13 cellular contexts compared by ENCODE assay signal in the genomic region with DNA sequence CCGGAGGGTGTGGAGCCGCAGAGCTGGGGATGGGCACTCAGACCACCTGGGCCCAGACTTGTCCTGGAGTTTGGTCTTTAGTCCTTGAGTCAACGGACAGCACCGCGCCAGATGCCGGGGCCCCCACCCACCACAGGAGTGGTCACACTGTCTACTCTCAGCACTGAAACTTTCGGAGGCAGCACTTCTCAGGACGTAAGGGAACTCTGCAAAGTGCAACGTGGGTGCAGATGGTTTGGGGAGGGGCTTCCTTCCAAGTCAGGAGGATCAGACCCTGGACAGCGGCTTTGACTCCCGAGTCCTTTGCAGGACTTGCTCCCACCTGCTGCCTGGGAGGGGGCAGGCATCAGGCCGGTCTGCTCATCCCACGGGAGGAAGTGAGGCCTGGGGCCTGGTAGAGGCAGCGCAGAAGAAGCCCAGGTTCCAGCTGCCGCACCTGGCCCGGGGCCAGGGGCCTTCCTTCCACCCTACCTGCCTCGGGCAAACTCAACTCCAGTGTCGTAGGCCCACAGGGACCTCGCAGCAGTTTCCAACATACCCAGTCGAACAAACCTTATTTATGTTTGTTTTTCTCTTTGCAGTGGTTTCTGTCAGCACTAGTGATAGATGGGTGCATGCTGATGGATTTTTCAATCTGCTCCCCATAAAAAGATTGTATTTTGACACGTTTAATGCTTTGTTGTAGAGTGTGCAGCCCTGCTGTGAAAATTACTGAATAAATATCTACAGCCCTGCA.
DNase-seq lines count a peak whose midpoint lies in the region; ATAC-seq, FAIRE-seq and TF ChIP-seq lines count a peak whose summit lies in the region.
"Had no signal": no experiment of that assay in that cellular context is flagged by ENCODE, and none has a peak within 500 bp of the region (broad histone marks: within the 10 kb centered on the region; RNA-seq: fewer than 3 reads in every experiment).

No MANE protein-coding gene starts in this region.

- no peak for TF ChIP-seq CTCF in HEK293 (tag by site-specific recombination; IDR thresholded peaks at IDR 0.05)
- no peak for TF ChIP-seq CTCF in HepG2 (CRISPR knock-in tag; IDR thresholded peaks at IDR 0.05)
- no peak for TF ChIP-seq CTCF in foreskin keratinocyte (conservative IDR thresholded peaks at IDR 0.05)

- no peak overlapping the region for H2AFZ ChIP-seq in HepG2 (ENCODE audit: low read length)

- no peaks in the 10 kb centered on the region for H3K79me2 ChIP-seq in HepG2 (ENCODE audit: insufficient read depth, low read length)

- TF ChIP-seq RAD21 in HepG2 (CRISPR knock-in tag; IDR thresholded peaks at IDR 0.05): no peak

- in situ Hi-C loops in HepG2 (cut with HindIII; ENCODE audit: extremely low pct_ligation_motif_present, low pct_unique_long_range_greater_than_20kb): no loop called here

- intact Hi-C loops in HepG2 (cut with micrococcal nuclease; ENCODE audit: unreplicated experiment): no loop called here
- intact Hi-C loops in Right ventricle myocardium inferior (cut with DNase I): no loop called here

- H3K4me1 ChIP-seq in HEK293 (ENCODE audit: control insufficient read depth, insufficient read depth, low read length): no peaks in the 10 kb centered on the region; the same call in 1 of the 2 replicates
- no peaks in the 10 kb centered on the region for H3K4me1 ChIP-seq in HepG2 (ENCODE audit: insufficient read depth, low read length)
- H3K4me1 ChIP-seq in foreskin keratinocyte: no peaks in the 10 kb centered on the region
- H3K4me1 ChIP-seq: right lobe of liver had no signal

- POLR2A ChIA-PET in HEK293 (lab: Yijun Ruan, JAX): no interaction called here
- POLR2A ChIA-PET in HepG2 (lab: Yijun Ruan, JAX): no interaction called here

- H3K27ac ChIP-seq in HEK293 (ENCODE audit: extremely low read depth, low read depth, low read length): no peak overlapping the region
- H3K27ac ChIP-seq in HepG2 (ENCODE audit: extremely low read length, insufficient read depth, low read length): no peak overlapping the region
- no peak overlapping the region for H3K27ac ChIP-seq in foreskin keratinocyte
- H3K27ac ChIP-seq: right lobe of liver, WERI-Rb-1 had no signal

- CTCF ChIA-PET in HEK293 (lab: Yijun Ruan, JAX) (no interaction called here), HepG2 (lab: Yijun Ruan, JAX; ENCODE audit: low intra/inter-chr PET ratio, low total read pairs) (no interaction called here)

- H3K4me2 ChIP-seq in HepG2 (ENCODE audit: low read depth, low read length): no peak overlapping the region

- H3K36me3 ChIP-seq in HEK293 (ENCODE audit: control insufficient read depth in 2 of 2, insufficient read depth in 1 of 2, low read length in 2 of 2) (no peaks in the 10 kb centered on the region), HepG2 (replicated peaks in 1 of 2; ENCODE audit: control insufficient read depth in 1 of 2, insufficient read depth in 2 of 2, low read length in 2 of 2) (no peaks in the 10 kb centered on the region)
- H3K36me3 ChIP-seq: MG63, right lobe of liver, WERI-Rb-1 had no signal

- TF ChIP-seq EP300 in HepG2 (IDR thresholded peaks at IDR 0.05; ENCODE audit: low read depth in 2 of 2, low read length in 2 of 2) (no peak), HepG2 (CRISPR knock-in tag; IDR thresholded peaks at IDR 0.05; ENCODE audit: borderline replicate concordance) (no peak)

- 6% methylated on average over 10 of the region's 21 CpGs for WGBS in HepG2 (ENCODE audit: low lambda C conversion rate)

- TF ChIP-seq POLR2A in HepG2 (IDR thresholded peaks at IDR 0.05; ENCODE audit: insufficient read depth in 1 of 2, low read depth in 2 of 2, low read length in 2 of 2): no peak

- BruUV-seq in HepG2 (replicated peaks; lab: Mats Ljungman, UMichigan): no TSS peak

- no peak overlapping the region for H3K9ac ChIP-seq in HepG2 (ENCODE audit: insufficient read depth, low read depth, low read length)

- no peak overlapping the region for H3K4me3 ChIP-seq in HEK293 (ENCODE audit: low read depth, low read length)
- H3K4me3 ChIP-seq in HepG2 (replicated peaks in 1 of 3; ENCODE audit: insufficient read depth in 1 of 3, low read depth in 2 of 3, low read length in 3 of 3): no peak overlapping the region
- H3K4me3 ChIP-seq: MG63, right lobe of liver had no signal

- no peaks in the 10 kb centered on the region for H3K9me3 ChIP-seq in HEK293 (ENCODE audit: control insufficient read depth, insufficient read depth, low read depth, low read length)
- 0 out of 2 replicates have a peak, but pooled peaks cover 10% of the 10 kb centered on the region for H3K9me3 ChIP-seq in HepG2 (ENCODE audit: low read length)
- H3K9me3 ChIP-seq: MG63, right lobe of liver had no signal

- H4K20me1 ChIP-seq in HepG2 (ENCODE audit: insufficient read depth, low read length): no peaks in the 10 kb centered on the region

- ATAC-seq in HepG2: no peak
- no peak for ATAC-seq in foreskin keratinocyte
- no peak for ATAC-seq in Right ventricle myocardium inferior
- ATAC-seq: left cardiac atrium, right lobe of liver had no signal

- DNase-seq in D341Med (ENCODE audit: low spot score) (peak; percentile 22), NCI-H748 treated with DMSO at 0.1 percent for 48 hours (lab: John Stamatoyannopoulos, UW) (peak; percentile 94), HepG2 (ENCODE audit: low spot score) (no peak), HT-29 (ENCODE audit: low spot score) (no peak), foreskin keratinocyte (no peak), NOMO-1 (lab: John Stamatoyannopoulos, UW; ENCODE audit: unreplicated experiment in 2 of 2) (no peak), Right ventricle myocardium inferior (ENCODE audit: missing footprints) (no peak)
- DNase-seq: central memory CD4-positive, alpha-beta T cell; left cardiac atrium; MG63 had no signal

- H3K27me3 ChIP-seq in HepG2 (ENCODE audit: control insufficient read depth in 1 of 2, insufficient read depth in 2 of 2, low read length in 2 of 2) (peaks cover 1 to 29% of the 10 kb centered on the region in 2 experiments; a peak in 3 of 5 replicates), foreskin keratinocyte (no peaks in the 10 kb centered on the region)
- H3K27me3 ChIP-seq: MG63, right lobe of liver had no signal

- FAIRE-seq in HepG2 (lab: Jason Lieb, UNC): no peak

TF ChIP-seq in HEK293, 187 proteins besides CTCF, POLR2A, EP300 and RAD21 (continues in another document):
- TF ChIP-seq, protein P1, sequence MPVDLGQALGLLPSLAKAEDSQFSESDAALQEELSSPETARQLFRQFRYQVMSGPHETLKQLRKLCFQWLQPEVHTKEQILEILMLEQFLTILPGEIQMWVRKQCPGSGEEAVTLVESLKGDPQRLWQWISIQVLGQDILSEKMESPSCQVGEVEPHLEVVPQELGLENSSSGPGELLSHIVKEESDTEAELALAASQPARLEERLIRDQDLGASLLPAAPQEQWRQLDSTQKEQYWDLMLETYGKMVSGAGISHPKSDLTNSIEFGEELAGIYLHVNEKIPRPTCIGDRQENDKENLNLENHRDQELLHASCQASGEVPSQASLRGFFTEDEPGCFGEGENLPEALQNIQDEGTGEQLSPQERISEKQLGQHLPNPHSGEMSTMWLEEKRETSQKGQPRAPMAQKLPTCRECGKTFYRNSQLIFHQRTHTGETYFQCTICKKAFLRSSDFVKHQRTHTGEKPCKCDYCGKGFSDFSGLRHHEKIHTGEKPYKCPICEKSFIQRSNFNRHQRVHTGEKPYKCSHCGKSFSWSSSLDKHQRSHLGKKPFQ (tag by site-specific recombination; IDR thresholded peaks at IDR 0.05): peak; percentile 72
- TF ChIP-seq ZNF610 (tag by site-specific recombination; IDR thresholded peaks at IDR 0.05; ENCODE audit: borderline replicate concordance): peak; percentile 75; the same call in 1 of the 2 replicates
- TF ChIP-seq, protein P2, sequence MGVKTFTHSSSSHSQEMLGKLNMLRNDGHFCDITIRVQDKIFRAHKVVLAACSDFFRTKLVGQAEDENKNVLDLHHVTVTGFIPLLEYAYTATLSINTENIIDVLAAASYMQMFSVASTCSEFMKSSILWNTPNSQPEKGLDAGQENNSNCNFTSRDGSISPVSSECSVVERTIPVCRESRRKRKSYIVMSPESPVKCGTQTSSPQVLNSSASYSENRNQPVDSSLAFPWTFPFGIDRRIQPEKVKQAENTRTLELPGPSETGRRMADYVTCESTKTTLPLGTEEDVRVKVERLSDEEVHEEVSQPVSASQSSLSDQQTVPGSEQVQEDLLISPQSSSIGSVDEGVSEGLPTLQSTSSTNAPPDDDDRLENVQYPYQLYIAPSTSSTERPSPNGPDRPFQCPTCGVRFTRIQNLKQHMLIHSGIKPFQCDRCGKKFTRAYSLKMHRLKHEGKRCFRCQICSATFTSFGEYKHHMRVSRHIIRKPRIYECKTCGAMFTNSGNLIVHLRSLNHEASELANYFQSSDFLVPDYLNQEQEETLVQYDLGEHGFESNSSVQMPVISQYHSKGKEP (tag by site-specific recombination; IDR thresholded peaks at IDR 0.05): peak; percentile 97

TF ChIP-seq in HepG2, 621 proteins besides CTCF, POLR2A, EP300 and RAD21 (continues in another document):
- TF ChIP-seq ARID4A (CRISPR knock-in tag; IDR thresholded peaks at IDR 0.05; ENCODE audit: borderline replicate concordance) (no peak), FOSL1 (CRISPR knock-in tag; IDR thresholded peaks at IDR 0.05; ENCODE audit: borderline replicate concordance) (no peak)

Comparison
In these comparisons a context has a peak if more than half of its experiments do, and no peak if none do; other contexts are left out.
1. DNase-seq: peak in D341Med (single experiment) and NCI-H748 treated with DMSO at 0.1 percent for 48 hours (single experiment); none in HepG2 (single experiment), HT-29 (single experiment), foreskin keratinocyte (0 of 2), NOMO-1 (0 of 2) and Right ventricle myocardium inferior (single experiment).